Comparison of ENCODE assay signal across 8 cellular contexts in genomic region chr1:214603819-214604252, GRCh38. TPM values are rescaled to one million over a fixed set of nuclear protein-coding genes. Genes with fewer than 3 reads are reported as not detected.
A peak's percentile ranks its signal among the peaks of the same experiment; 100 is the strongest.
DNase-seq lines count a peak whose midpoint lies in the region; ATAC-seq and TF ChIP-seq lines count a peak whose summit lies in the region.

No MANE protein-coding gene starts in this region.

- no peaks in the 10 kb centered on the region for H3K9me3 ChIP-seq in breast epithelium
- no peaks in the 10 kb centered on the region for H3K9me3 ChIP-seq in muscle layer of colon (ENCODE audit: low read length)

- no peaks in the 10 kb centered on the region for H3K36me3 ChIP-seq in breast epithelium
- H3K36me3 ChIP-seq in muscle layer of colon (ENCODE audit: insufficient read depth, low read length), result no peaks in the 10 kb centered on the region

- no peak for TF ChIP-seq POLR2A in breast epithelium (IDR thresholded peaks at IDR 0.05)

- intact Hi-C loops in breast epithelium (cut with DNase I; ENCODE audit: low total_unique reads), result no loop called here

- H3K4me1 ChIP-seq in breast epithelium, result no peaks in the 10 kb centered on the region
- peaks cover 9% of the 10 kb centered on the region for H3K4me1 ChIP-seq in muscle layer of colon (ENCODE audit: insufficient read depth, low read length)

- H3K27me3 ChIP-seq in breast epithelium (no peaks in the 10 kb centered on the region), muscle layer of colon (ENCODE audit: control insufficient read depth in 1 of 2, insufficient read depth in 2 of 2, low read length in 2 of 2) (no peaks in the 10 kb centered on the region)

- no peak for TF ChIP-seq CTCF in breast epithelium (IDR thresholded peaks at IDR 0.05)

- ATAC-seq in GM21390 (IDR thresholded peaks at IDR 0.05; ENCODE audit: unreplicated experiment) (no peak), HG03378 (IDR thresholded peaks at IDR 0.05; ENCODE audit: unreplicated experiment) (no peak)

- H3K9ac ChIP-seq in muscle layer of colon (ENCODE audit: low read length), result no peak overlapping the region

- H3K27ac ChIP-seq in breast epithelium, result no peak overlapping the region
- no peak overlapping the region for H3K27ac ChIP-seq in muscle layer of colon (ENCODE audit: low read depth, low read length)

- H3K4me3 ChIP-seq in breast epithelium (peak overlapping the region; percentile 71 to 97 (median 77)), muscle layer of colon (ENCODE audit: low read depth in 1 of 2, low read length in 2 of 2) (peak overlapping the region; percentile 67)

- DNase-seq in NCI-H1092 treated with DMSO at 0.1 percent for 48 hours (lab: John Stamatoyannopoulos, UW), result peak; percentile 39
- DNase-seq in NCI-H1092 (lab: John Stamatoyannopoulos, UW), result no peak
- peak; percentile 46 for DNase-seq in NAMALWA (ENCODE audit: low spot score)
- no peak for DNase-seq in breast epithelium (ENCODE audit: low spot score in 2 of 2)
- no peak for DNase-seq in amygdala (lab: John Stamatoyannopoulos, UW)

RNA-seq across cellular contexts. Expression of gene CENPF, which starts 0.8 kb away (rescaled TPM):
- 1 to 10 TPM; 1.3 to 4.0 (median 1.9) TPM for total RNA-seq in breast epithelium

RNA-seq across cellular contexts. Expression of gene PTPN14, which starts 52.4 kb away (rescaled TPM):
- total RNA-seq in breast epithelium, result 10 to 100 TPM; 30.4 to 57.4 (median 49.5) TPM

Comparison
In these comparisons a context has a peak if more than half of its experiments do, and no peak if none do; other contexts are left out.
1. DNase-seq: peak in NCI-H1092 treated with DMSO at 0.1 percent for 48 hours (single experiment) and NAMALWA (single experiment); none in NCI-H1092 (single experiment), breast epithelium (0 of 2) and amygdala (0 of 56).